27 cellular contexts compared by ENCODE assay signal in the genomic region with DNA sequence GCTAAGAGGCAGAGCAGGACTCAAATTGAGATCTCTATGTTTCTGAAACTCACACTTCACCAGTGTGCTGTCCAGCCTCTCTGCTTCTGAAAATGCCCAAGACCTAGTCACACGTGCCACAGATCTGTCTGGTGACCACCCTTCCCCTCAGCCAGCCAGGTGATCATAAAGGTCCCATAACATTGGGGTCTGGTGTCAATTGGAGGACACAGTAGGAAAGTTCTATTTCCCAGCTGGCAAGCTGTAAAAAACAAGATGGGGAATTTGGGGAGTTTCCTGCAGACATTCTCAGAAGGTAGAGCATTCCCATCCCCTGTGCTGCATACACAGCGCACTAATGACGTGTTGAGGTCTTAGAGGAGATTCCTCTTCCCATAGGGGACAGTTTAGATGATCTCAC. TPM values are rescaled to one million over a fixed set of nuclear protein-coding genes. Genes with fewer than 3 reads are reported as not detected.
A peak's percentile ranks its signal among the peaks of the same experiment; 100 is the strongest.
DNase-seq lines count a peak whose midpoint lies in the region; ATAC-seq, FAIRE-seq and TF ChIP-seq lines count a peak whose summit lies in the region.
"Had no signal": no experiment of that assay in that cellular context is flagged by ENCODE, and none has a peak within 500 bp of the region (broad histone marks: within the 10 kb centered on the region; RNA-seq: fewer than 3 reads in every experiment).

No MANE protein-coding gene starts in this region.

- peak overlapping the region; percentile 96 for H3K27ac Mint-ChIP-seq in activated T-cell treated with anti-CD3 and anti-CD28 coated beads, Interleukin-2, amount 50 U/mL, for 24 hours
- peak overlapping the region; percentile 82 for H3K27ac Mint-ChIP-seq in activated T-helper 2 cell treated with anti-CD3 and anti-CD28 coated beads, Interferon-gamma antibody, Interleukin-2, Interleukin-4, amounts not matched to agents 10 μg/mL and 5 μg/mL and 100 μg/mL, durations not matched to agents 14 hours and 24 hours and 36 hours
- peak overlapping the region; percentile 94 for H3K27ac Mint-ChIP-seq in stimulated activated effector memory CD8-positive, alpha-beta T cell treated with anti-CD3 and anti-CD28 coated beads, Interleukin-12 subunit alpha, Interleukin-12 subunit beta, amount 100 ng/mL, for 72 hours
- H3K27ac Mint-ChIP-seq in Calu3 (ENCODE audit: unreplicated experiment): no peak overlapping the region
- H3K27ac Mint-ChIP-seq: activated CD8-positive, alpha-beta memory T cell treated with anti-CD3 and anti-CD28 coated beads, Interleukin-2, amount 10 ng/mL, durations not matched to agents 7 days and 5 days; type B pancreatic cell had no signal

- H3K4me3 Mint-ChIP-seq in activated T-cell treated with anti-CD3 and anti-CD28 coated beads, Interleukin-2, amount 50 U/mL, for 24 hours: no peak overlapping the region
- H3K4me3 Mint-ChIP-seq in activated T-helper 2 cell treated with anti-CD3 and anti-CD28 coated beads, Interferon-gamma antibody, Interleukin-2, Interleukin-4, amounts not matched to agents 10 μg/mL and 5 μg/mL and 100 μg/mL, durations not matched to agents 14 hours and 24 hours and 36 hours (ENCODE audit: low read depth): no peak overlapping the region
- peak overlapping the region; percentile 32 for H3K4me3 Mint-ChIP-seq in stimulated activated effector memory CD8-positive, alpha-beta T cell treated with anti-CD3 and anti-CD28 coated beads, Interleukin-12 subunit alpha, Interleukin-12 subunit beta, amount 100 ng/mL, for 72 hours
- H3K4me3 Mint-ChIP-seq in Calu3 (ENCODE audit: low read depth, unreplicated experiment): no peak overlapping the region
- H3K4me3 Mint-ChIP-seq: activated CD8-positive, alpha-beta memory T cell treated with anti-CD3 and anti-CD28 coated beads, Interleukin-2, amount 10 ng/mL, durations not matched to agents 7 days and 5 days; naive thymus-derived CD4-positive, alpha-beta T cell; type B pancreatic cell had no signal

- no peaks in the 10 kb centered on the region for H3K27me3 ChIP-seq in prostate gland (replicated peaks; ENCODE audit: insufficient read depth)
- H3K27me3 ChIP-seq: BLaER1, SJSA1 had no signal

- TF ChIP-seq POLR2A in GM12892 (IDR thresholded peaks at IDR 0.05; ENCODE audit: low read depth, low read length) (no peak), prostate gland (IDR thresholded peaks at IDR 0.05) (no peak)

- 54% methylated on average over 3 of the region's 3 CpGs for WGBS in prostate gland

- peaks cover 20% of the 10 kb centered on the region for H3K36me3 Mint-ChIP-seq in activated T-cell treated with anti-CD3 and anti-CD28 coated beads, Interleukin-2, amount 50 U/mL, for 24 hours (ENCODE audit: low read depth)
- H3K36me3 Mint-ChIP-seq in activated T-helper 2 cell treated with anti-CD3 and anti-CD28 coated beads, Interferon-gamma antibody, Interleukin-2, Interleukin-4, amounts not matched to agents 10 μg/mL and 5 μg/mL and 100 μg/mL, durations not matched to agents 14 hours and 24 hours and 36 hours (ENCODE audit: low read depth): peaks cover 33% of the 10 kb centered on the region
- peaks cover 39% of the 10 kb centered on the region for H3K36me3 Mint-ChIP-seq in stimulated activated effector memory CD8-positive, alpha-beta T cell treated with anti-CD3 and anti-CD28 coated beads, Interleukin-12 subunit alpha, Interleukin-12 subunit beta, amount 100 ng/mL, for 72 hours
- H3K36me3 Mint-ChIP-seq in Calu3 (ENCODE audit: insufficient read depth, unreplicated experiment): peaks cover 9% of the 10 kb centered on the region
- H3K36me3 Mint-ChIP-seq: type B pancreatic cell had no signal

- FAIRE-seq in GM12892 (lab: Jason Lieb, UNC): peak; percentile 27
- FAIRE-seq: colon had no signal

- H3K4me1 Mint-ChIP-seq in activated T-cell treated with anti-CD3 and anti-CD28 coated beads, Interleukin-2, amount 50 U/mL, for 24 hours (ENCODE audit: low read depth): peaks cover 83% of the 10 kb centered on the region
- peaks cover 62% of the 10 kb centered on the region for H3K4me1 Mint-ChIP-seq in activated T-helper 2 cell treated with anti-CD3 and anti-CD28 coated beads, Interferon-gamma antibody, Interleukin-2, Interleukin-4, amounts not matched to agents 10 μg/mL and 5 μg/mL and 100 μg/mL, durations not matched to agents 14 hours and 24 hours and 36 hours (ENCODE audit: low read depth)
- H3K4me1 Mint-ChIP-seq in stimulated activated effector memory CD8-positive, alpha-beta T cell treated with anti-CD3 and anti-CD28 coated beads, Interleukin-12 subunit alpha, Interleukin-12 subunit beta, amount 100 ng/mL, for 72 hours: peaks cover 74% of the 10 kb centered on the region
- H3K4me1 Mint-ChIP-seq in Calu3 (ENCODE audit: low read depth, unreplicated experiment): no peaks in the 10 kb centered on the region

- intact Hi-C loops in activated T-helper 2 cell treated with anti-CD3 and anti-CD28 coated beads, Interferon-gamma antibody, Interleukin-2, Interleukin-4, amounts not matched to agents 10 μg/mL and 5 μg/mL and 100 μg/mL, durations not matched to agents 14 hours and 24 hours and 36 hours (cut with micrococcal nuclease): loop anchor here (1.0 to 10.0 kb wide), 4 partner anchors 37 to 288 kb away; partner anchors contain the start of gene CD52
- intact Hi-C loops in Calu3 (cut with micrococcal nuclease; ENCODE audit: unreplicated experiment): no loop called here
- intact Hi-C loops in prostate gland (cut with DNase I): no loop called here

- no peaks in the 10 kb centered on the region for H3K27me3 Mint-ChIP-seq in activated T-cell treated with anti-CD3 and anti-CD28 coated beads, Interleukin-2, amount 50 U/mL, for 24 hours
- no peaks in the 10 kb centered on the region for H3K27me3 Mint-ChIP-seq in activated T-helper 2 cell treated with anti-CD3 and anti-CD28 coated beads, Interferon-gamma antibody, Interleukin-2, Interleukin-4, amounts not matched to agents 10 μg/mL and 5 μg/mL and 100 μg/mL, durations not matched to agents 14 hours and 24 hours and 36 hours (ENCODE audit: low read depth)
- no peaks in the 10 kb centered on the region for H3K27me3 Mint-ChIP-seq in Calu3 (ENCODE audit: unreplicated experiment)
- H3K27me3 Mint-ChIP-seq: activated CD8-positive, alpha-beta memory T cell treated with anti-CD3 and anti-CD28 coated beads, Interleukin-2, amount 10 ng/mL, durations not matched to agents 7 days and 5 days; naive thymus-derived CD4-positive, alpha-beta T cell had no signal

- H3K4me1 ChIP-seq in prostate gland (replicated peaks): no peaks in the 10 kb centered on the region
- H3K4me1 ChIP-seq: BLaER1 had no signal

- no peak overlapping the region for H3K27ac ChIP-seq in prostate gland
- H3K27ac ChIP-seq: BLaER1, SJSA1, skin epidermis had no signal

- CTCF ChIA-PET in Calu3 (lab: Charles Lee): no interaction called here

- no peak for TF ChIP-seq CTCF in Calu3 (IDR thresholded peaks at IDR 0.05; ENCODE audit: unreplicated experiment)
- no peak for TF ChIP-seq CTCF in prostate gland (IDR thresholded peaks at IDR 0.05)

- no peaks in the 10 kb centered on the region for H3K9me3 ChIP-seq in prostate gland
- H3K9me3 ChIP-seq: BLaER1, SJSA1 had no signal

- peak; percentile 33 for DNase-seq in activated T-cell treated with anti-CD3 and anti-CD28 coated beads, Interleukin-2, amount 50 U/mL, for 24 hours
- no peak for DNase-seq in activated T-cell treated with anti-CD3 and anti-CD28 coated beads, Interleukin-2, amount 50 U/mL, for 1 hour
- no peak for DNase-seq in GM12892 (ENCODE audit: insufficient read length)
- DNase-seq in activated T-helper 2 cell treated with anti-CD3 and anti-CD28 coated beads, Interferon-gamma antibody, Interleukin-2, Interleukin-4, amounts not matched to agents 10 μg/mL and 5 μg/mL and 100 μg/mL, durations not matched to agents 14 hours and 24 hours and 36 hours (ENCODE audit: low spot score): no peak
- DNase-seq in stimulated activated effector memory CD8-positive, alpha-beta T cell treated with anti-CD3 and anti-CD28 coated beads, Interleukin-12 subunit alpha, Interleukin-12 subunit beta, amount 100 ng/mL, for 72 hours (ENCODE audit: low spot score in 2 of 2): no peak
- DNase-seq in Calu3: no peak
- no peak for DNase-seq in kidney tubule cell (ENCODE audit: low spot score)
- no peak for DNase-seq in prostate gland (ENCODE audit: low spot score)
- DNase-seq: activated CD4-positive, CD25-positive, alpha-beta regulatory T cell treated with anti-CD3 and anti-CD28 coated beads, Interleukin-2, amount 50 U/mL, for 72 hours; activated CD8-positive, alpha-beta memory T cell treated with anti-CD3 and anti-CD28 coated beads, Interleukin-2, amount 10 ng/mL, durations not matched to agents 7 days and 5 days; activated gamma-delta T cell; amygdala; effector CD4-positive, alpha-beta T cell; GDM1; left ventricle myocardium superior; midbrain; NCI-H1436 treated with DMSO at 0.1 percent for 48 hours; NCI-H2107; NCI-H446; NCI-H82; substantia nigra had no signal

- BruUV-seq in Calu3 (replicated peaks; lab: Mats Ljungman, UMichigan): no TSS peak

- peak; percentile 0 for ATAC-seq in stimulated activated effector memory CD8-positive, alpha-beta T cell treated with anti-CD3 and anti-CD28 coated beads, Interleukin-12 subunit alpha, Interleukin-12 subunit beta, amount 100 ng/mL, for 72 hours
- ATAC-seq: activated CD8-positive, alpha-beta memory T cell treated with anti-CD3 and anti-CD28 coated beads, Interleukin-2, amount 10 ng/mL, durations not matched to agents 7 days and 5 days; left ventricle myocardium superior; naive thymus-derived CD4-positive, alpha-beta T cell had no signal

- H3K4me3 ChIP-seq in prostate gland: no peak overlapping the region
- H3K4me3 ChIP-seq: BLaER1, SJSA1, skin epidermis had no signal

- peaks cover 2% of the 10 kb centered on the region for H3K9me3 Mint-ChIP-seq in activated T-cell treated with anti-CD3 and anti-CD28 coated beads, Interleukin-2, amount 50 U/mL, for 24 hours
- H3K9me3 Mint-ChIP-seq in activated T-helper 2 cell treated with anti-CD3 and anti-CD28 coated beads, Interferon-gamma antibody, Interleukin-2, Interleukin-4, amounts not matched to agents 10 μg/mL and 5 μg/mL and 100 μg/mL, durations not matched to agents 14 hours and 24 hours and 36 hours: no peaks in the 10 kb centered on the region
- H3K9me3 Mint-ChIP-seq in stimulated activated effector memory CD8-positive, alpha-beta T cell treated with anti-CD3 and anti-CD28 coated beads, Interleukin-12 subunit alpha, Interleukin-12 subunit beta, amount 100 ng/mL, for 72 hours: no peaks in the 10 kb centered on the region
- H3K9me3 Mint-ChIP-seq in Calu3 (ENCODE audit: low read depth, unreplicated experiment): no peaks in the 10 kb centered on the region
- H3K9me3 Mint-ChIP-seq: naive thymus-derived CD4-positive, alpha-beta T cell; type B pancreatic cell had no signal

- H3K36me3 ChIP-seq in prostate gland: no peaks in the 10 kb centered on the region
- H3K36me3 ChIP-seq: SJSA1 had no signal

RNA-seq across cellular contexts. Expression of gene RPS6KA1, which starts 50.1 kb away (rescaled TPM):
- polyA plus RNA-seq in GM12892 (2012; ENCODE audit: missing spikeins): 56.6 TPM
- 190 and 199 TPM in 2 replicates for total RNA-seq in activated T-helper 2 cell treated with anti-CD3 and anti-CD28 coated beads, Interferon-gamma antibody, Interleukin-2, Interleukin-4, amounts not matched to agents 10 μg/mL and 5 μg/mL and 100 μg/mL, durations not matched to agents 14 hours and 24 hours and 36 hours
- 25.8 and 28.1 TPM in 2 replicates for total RNA-seq in Calu3 (2022)
- 10 to 100 TPM; 38.6 to 87.5 TPM for total RNA-seq in prostate gland
